34 cellular contexts compared by ENCODE assay signal in genomic region chr1:157158967-157159366, GRCh38. TPM values are rescaled to one million over a fixed set of nuclear protein-coding genes. Genes with fewer than 3 reads are reported as not detected.
"Had no signal": no experiment of that assay in that cellular context is flagged by ENCODE, and none has a peak within 500 bp of the region (broad histone marks: within the 10 kb centered on the region; RNA-seq: fewer than 3 reads in every experiment).

No MANE protein-coding gene starts in this region.

- H3K4me3 Mint-ChIP-seq: immature natural killer cell; mesothelial cell of epicardium; naive thymus-derived CD4-positive, alpha-beta T cell; stimulated activated effector memory CD8-positive, alpha-beta T cell treated with anti-CD3 and anti-CD28 coated beads, Interleukin-12 subunit alpha, Interleukin-12 subunit beta, amount 100 ng/mL, for 72 hours; type B pancreatic cell had no signal

- H3K27me3 ChIP-seq: foreskin keratinocyte, ovary, thyroid gland had no signal

- FAIRE-seq: keratinocyte had no signal

- H3K9me3 Mint-ChIP-seq: immature natural killer cell; mesothelial cell of epicardium; naive thymus-derived CD4-positive, alpha-beta T cell; stimulated activated effector memory CD8-positive, alpha-beta T cell treated with anti-CD3 and anti-CD28 coated beads, Interleukin-12 subunit alpha, Interleukin-12 subunit beta, amount 100 ng/mL, for 72 hours; type B pancreatic cell had no signal

- H3K36me3 ChIP-seq: esophagus muscularis mucosa, heart right ventricle, lower lobe of right lung, ovary, sigmoid colon, stomach, thyroid gland had no signal

- DNase-seq: cerebellar nuclear complex; cortex of kidney; foreskin keratinocyte; glutamatergic neuron; heart right ventricle; hippocampal formation; immature natural killer cell; left ventricle myocardium superior; lower lobe of right lung; naive thymus-derived CD4-positive, alpha-beta T cell; nucleus accumbens; ovary; psoas muscle; right cardiac atrium; sigmoid colon; stimulated activated CD4-positive, alpha-beta T cell treated with anti-CD3 and anti-CD28 coated beads, Interleukin-2, amount 100 ng/mL, for 24 hours; stimulated activated CD4-positive, alpha-beta T cell treated with anti-CD3 and anti-CD28 coated beads, Interleukin-4, amount 100 ng/mL, for 24 hours; stimulated activated naive CD4-positive, alpha-beta T cell treated with Interleukin-2 at 50 U/mL for 16 hours; stomach; thyroid gland had no signal

- H3K4me3 ChIP-seq: esophagus muscularis mucosa, heart right ventricle, lower lobe of right lung, ovary, psoas muscle, sigmoid colon, stomach, thyroid gland had no signal

- H3K27ac Mint-ChIP-seq: immature natural killer cell; mesothelial cell of epicardium; naive thymus-derived CD4-positive, alpha-beta T cell; stimulated activated effector memory CD8-positive, alpha-beta T cell treated with anti-CD3 and anti-CD28 coated beads, Interleukin-12 subunit alpha, Interleukin-12 subunit beta, amount 100 ng/mL, for 72 hours; type B pancreatic cell had no signal

- H3K27ac ChIP-seq: esophagus muscularis mucosa, foreskin keratinocyte, heart right ventricle, lower lobe of right lung, ovary, psoas muscle, sigmoid colon, stomach, thyroid gland had no signal

- H3K4me1 ChIP-seq: foreskin keratinocyte, psoas muscle had no signal

- ATAC-seq: foreskin keratinocyte; heart right ventricle; left ventricle myocardium superior; lower lobe of right lung; naive thymus-derived CD4-positive, alpha-beta T cell; psoas muscle; right cardiac atrium; stimulated activated effector memory CD8-positive, alpha-beta T cell treated with anti-CD3 and anti-CD28 coated beads, Interleukin-12 subunit alpha, Interleukin-12 subunit beta, amount 100 ng/mL, for 72 hours had no signal

- H3K9me3 ChIP-seq: esophagus muscularis mucosa, heart right ventricle, lower lobe of right lung, ovary, psoas muscle, sigmoid colon, stomach, thyroid gland had no signal

- H3K36me3 Mint-ChIP-seq: immature natural killer cell; mesothelial cell of epicardium; naive thymus-derived CD4-positive, alpha-beta T cell; stimulated activated effector memory CD8-positive, alpha-beta T cell treated with anti-CD3 and anti-CD28 coated beads, Interleukin-12 subunit alpha, Interleukin-12 subunit beta, amount 100 ng/mL, for 72 hours; type B pancreatic cell had no signal

RNA-seq across cellular contexts. Expression of gene ETV3L, which starts 59.4 kb away (rescaled TPM):
- total RNA-seq: dermis microvascular lymphatic vessel endothelial cell; epithelial cell of proximal tubule; esophagus muscularis mucosa; fibroblast of lung; foreskin keratinocyte; heart right ventricle; left ventricle myocardium superior; lower lobe of right lung; mesothelial cell of epicardium; mucosa of gallbladder; naive thymus-derived CD4-positive, alpha-beta T cell; ovary; psoas muscle; renal cortical epithelial cell; right cardiac atrium; sigmoid colon; skeletal muscle tissue; stomach; subcutaneous adipose tissue; temporal lobe; thyroid gland; urinary bladder had no signal
- polyA plus RNA-seq: fibroblast of lung; foreskin keratinocyte; heart right ventricle; immature natural killer cell; keratinocyte; naive thymus-derived CD4-positive, alpha-beta T cell; ovary; psoas muscle; right cardiac atrium; stomach; urinary bladder had no signal
